In genomic region chr1:108142258-108142657, GRCh38 we compare ENCODE assay signal across 17 cellular contexts. TPM values are rescaled to one million over a fixed set of nuclear protein-coding genes. Genes with fewer than 3 reads are reported as not detected.
DNase-seq lines count a peak whose midpoint lies in the region; ATAC-seq, FAIRE-seq and TF ChIP-seq lines count a peak whose summit lies in the region.
"Had no signal": no experiment of that assay in that cellular context is flagged by ENCODE, and none has a peak within 500 bp of the region (broad histone marks: within the 10 kb centered on the region; RNA-seq: fewer than 3 reads in every experiment).

No MANE protein-coding gene starts in this region.

- no peaks in the 10 kb centered on the region for H4K20me1 ChIP-seq in mammary epithelial cell (ENCODE audit: insufficient read depth, low read length)
- no peaks in the 10 kb centered on the region for H4K20me1 ChIP-seq in astrocyte (ENCODE audit: insufficient read depth, low read length)
- H4K20me1 ChIP-seq: BLaER1 treated with 17β-estradiol and CSF1 and Interleukin-3, amounts not matched to agents 10 nM and 100 nM had no signal

- in situ Hi-C loops in mammary epithelial cell (cut with MboI; ENCODE audit: low sequenced_read_pairs in 2 of 2) = no loop called here

- no peak overlapping the region for H3K4me2 ChIP-seq in mammary epithelial cell (ENCODE audit: insufficient read depth, low read depth, low read length)
- H3K4me2 ChIP-seq in astrocyte (ENCODE audit: low read length) = no peak overlapping the region

- no peak overlapping the region for H3K27ac ChIP-seq in mammary epithelial cell (ENCODE audit: insufficient read depth, low read depth, low read length)
- peak overlapping the region; percentile 5 for H3K27ac ChIP-seq in astrocyte (ENCODE audit: low read depth, low read length)
- H3K27ac ChIP-seq in foreskin keratinocyte = peak overlapping the region; percentile 41
- H3K27ac ChIP-seq: GM23248 had no signal

- peaks cover 7% of the 10 kb centered on the region for H3K4me1 ChIP-seq in mammary epithelial cell (ENCODE audit: insufficient read depth, low read length)
- peaks cover 12% of the 10 kb centered on the region for H3K4me1 ChIP-seq in astrocyte (ENCODE audit: insufficient read depth, low read length)
- H3K4me1 ChIP-seq in foreskin keratinocyte = peaks cover 15% of the 10 kb centered on the region

- ATAC-seq in foreskin keratinocyte = no peak
- ATAC-seq in HG03342 (IDR thresholded peaks at IDR 0.05; ENCODE audit: unreplicated experiment) = no peak
- ATAC-seq: HCT116 had no signal

- H3K9me3 ChIP-seq in mammary epithelial cell (replicated peaks; ENCODE audit: insufficient read depth, low read length) = no peaks in the 10 kb centered on the region
- H3K9me3 ChIP-seq in astrocyte (ENCODE audit: insufficient read depth, low read depth, low read length) = no peaks in the 10 kb centered on the region

- BruUV-seq in MCF 10A (replicated peaks; lab: Mats Ljungman, UMichigan) = no TSS peak
- BruUV-seq in mammary epithelial cell (replicated peaks; lab: Mats Ljungman, UMichigan) = no TSS peak

- FAIRE-seq in astrocyte (lab: Jason Lieb, UNC) = no peak
- FAIRE-seq: G401.6, GM12891 had no signal

- no peaks in the 10 kb centered on the region for H3K27me3 Mint-ChIP-seq in MCF 10A (ENCODE audit: insufficient read depth, unreplicated experiment)
- H3K27me3 Mint-ChIP-seq in astrocyte (ENCODE audit: low read depth, unreplicated experiment) = no peaks in the 10 kb centered on the region
- H3K27me3 Mint-ChIP-seq: CD4-positive, alpha-beta memory T cell had no signal

- DNase-seq in MCF 10A (ENCODE audit: unreplicated experiment) = peak; percentile 30
- no peak for DNase-seq in mammary epithelial cell
- DNase-seq in astrocyte (ENCODE audit: low read depth) = no peak
- DNase-seq in foreskin keratinocyte = no peak
- DNase-seq in EL = no peak
- no peak for DNase-seq in occipital lobe (lab: John Stamatoyannopoulos, UW)
- DNase-seq in NCI-H2029 treated with DMSO at 0.1 percent for 48 hours (lab: John Stamatoyannopoulos, UW) = no peak
- DNase-seq: 8988T; ACHN; CD4-positive, alpha-beta memory T cell; DMS79 had no signal

- H3K27ac Mint-ChIP-seq in MCF 10A (ENCODE audit: low read depth, unreplicated experiment) (peak overlapping the region; percentile 97), astrocyte (ENCODE audit: unreplicated experiment) (no peak overlapping the region)
- H3K27ac Mint-ChIP-seq: CD4-positive, alpha-beta memory T cell had no signal

- H3K27me3 ChIP-seq in mammary epithelial cell (ENCODE audit: insufficient read depth, low read length) (no peaks in the 10 kb centered on the region), astrocyte (ENCODE audit: insufficient read depth, low read length) (no peaks in the 10 kb centered on the region), foreskin keratinocyte (no peaks in the 10 kb centered on the region)
- H3K27me3 ChIP-seq: BLaER1 treated with 17β-estradiol and CSF1 and Interleukin-3, amounts not matched to agents 10 nM and 100 nM had no signal

- POLR2A ChIA-PET in MCF 10A (lab: Yijun Ruan, JAX) = interaction anchor here (0.9 to 2.2 kb wide), 3 partner anchors 40 to 59 kb away, joined by 4 to 10 read pairs (median 5); partner anchors contain the start of gene SLC25A24

- peaks cover 43% of the 10 kb centered on the region for H3K36me3 Mint-ChIP-seq in MCF 10A (ENCODE audit: insufficient read depth, unreplicated experiment)
- H3K36me3 Mint-ChIP-seq in astrocyte (ENCODE audit: low read depth, unreplicated experiment) = peaks cover 56% of the 10 kb centered on the region

- H3K4me1 Mint-ChIP-seq in MCF 10A (ENCODE audit: insufficient read depth, unreplicated experiment) (peaks cover 37% of the 10 kb centered on the region), astrocyte (ENCODE audit: low read depth, unreplicated experiment) (no peaks in the 10 kb centered on the region)

- H3K4me3 Mint-ChIP-seq in MCF 10A (ENCODE audit: unreplicated experiment) (peak overlapping the region; percentile 60), astrocyte (ENCODE audit: unreplicated experiment) (no peak overlapping the region)
- H3K4me3 Mint-ChIP-seq: CD4-positive, alpha-beta memory T cell had no signal

- dilution Hi-C loops in mammary epithelial cell (cut with HindIII; ENCODE audit: low sequenced_read_pairs) = no loop called here

- 95% methylated on average over 4 of the region's 4 CpGs for WGBS in mammary epithelial cell (ENCODE audit: low coverage, missing lambda C conversion rate)

- no peak for TF ChIP-seq CTCF in MCF 10A (IDR thresholded peaks at IDR 0.05; ENCODE audit: unreplicated experiment)
- no peak for TF ChIP-seq CTCF in mammary epithelial cell (conservative IDR thresholded peaks at IDR 0.05 in 1 of 2, IDR thresholded peaks at IDR 0.05 in 1 of 2; ENCODE audit: extremely low read depth in 1 of 2, insufficient read depth in 1 of 2, low read depth in 1 of 2, low read length in 2 of 2)
- no peak for TF ChIP-seq CTCF in astrocyte (IDR thresholded peaks at IDR 0.05; ENCODE audit: insufficient read depth, low read depth, low read length)
- no peak for TF ChIP-seq CTCF in foreskin keratinocyte (conservative IDR thresholded peaks at IDR 0.05)

- H3K36me3 ChIP-seq in mammary epithelial cell (ENCODE audit: insufficient read depth, low read length) (peaks cover 15% of the 10 kb centered on the region), astrocyte (ENCODE audit: insufficient read depth, low read length) (peaks cover 28% of the 10 kb centered on the region)

- peaks cover 3% of the 10 kb centered on the region for H3K79me2 ChIP-seq in mammary epithelial cell (ENCODE audit: insufficient read depth, low read length)
- H3K79me2 ChIP-seq in astrocyte (ENCODE audit: insufficient read depth, low read length) = peaks cover 6% of the 10 kb centered on the region

- H3K4me3 ChIP-seq in mammary epithelial cell (replicated peaks in 1 of 3; ENCODE audit: insufficient read depth in 1 of 3, low read depth in 2 of 3, low read length in 3 of 3) = no peak overlapping the region
- H3K4me3 ChIP-seq in astrocyte (ENCODE audit: insufficient read depth, low read depth, low read length) = no peak overlapping the region
- H3K4me3 ChIP-seq: BLaER1 treated with 17β-estradiol and CSF1 and Interleukin-3, amounts not matched to agents 10 nM and 100 nM; GM23248 had no signal

- H3K9ac ChIP-seq in mammary epithelial cell (ENCODE audit: insufficient read depth, low read length) (no peak overlapping the region), astrocyte (ENCODE audit: low read length) (no peak overlapping the region)
- H3K9ac ChIP-seq: BLaER1 treated with 17β-estradiol and CSF1 and Interleukin-3, amounts not matched to agents 10 nM and 100 nM; GM23248 had no signal

- CTCF ChIA-PET in MCF 10A (lab: Yijun Ruan, JAX) (interaction anchor here (0.5 to 1.8 kb wide), 5 partner anchors 17 to 418 kb away, joined by 3 to 8 read pairs (median 3); partner anchors contain the start of gene SLC25A24), mammary epithelial cell (lab: Charles Lee; ENCODE audit: low non-redundant PET) (no interaction called here)

- intact Hi-C loops in MCF 10A (cut with micrococcal nuclease) (no loop called here), mammary epithelial cell (cut with micrococcal nuclease) (no loop called here)

- H2AFZ ChIP-seq in mammary epithelial cell (ENCODE audit: low read depth, low read length) = no peak overlapping the region
- H2AFZ ChIP-seq in astrocyte (ENCODE audit: low read depth, low read length) = no peak overlapping the region
- H2AFZ ChIP-seq: GM23248 had no signal

- H3K9me3 Mint-ChIP-seq in MCF 10A (ENCODE audit: unreplicated experiment) (peaks cover 3% of the 10 kb centered on the region), astrocyte (ENCODE audit: unreplicated experiment) (peaks cover 2% of the 10 kb centered on the region)

RNA-seq across cellular contexts. Expression of gene SLC25A24, which starts 57.9 kb away (rescaled TPM):
- 21.0 and 28.3 TPM in 2 replicates for total RNA-seq in MCF 10A (2022)
- total RNA-seq in mammary epithelial cell = 10 to 100 TPM; 47.6 to 60.7 TPM
- 21.9 TPM for polyA plus RNA-seq in mammary epithelial cell
- polyA minus RNA-seq in mammary epithelial cell = 33.8 TPM
- 48.8 and 55.3 TPM in 2 replicates for total RNA-seq in astrocyte
- total RNA-seq in foreskin keratinocyte = 60.0 and 60.9 TPM in 2 replicates
- 16.7 and 20.7 TPM in 2 replicates for polyA plus RNA-seq in foreskin keratinocyte
- 49.9 TPM for total RNA-seq in occipital lobe
